8 cellular contexts compared by ENCODE assay signal in genomic region chr11:1652778-1653540, GRCh38. TPM values are rescaled to one million over a fixed set of nuclear protein-coding genes. Genes with fewer than 3 reads are reported as not detected.
DNase-seq lines count a peak whose midpoint lies in the region; ATAC-seq and TF ChIP-seq lines count a peak whose summit lies in the region.

No MANE protein-coding gene starts in this region.

- WGBS in suprapubic skin = 9% methylated on average over 19 of the region's 34 CpGs

- BruUV-seq in Panc1 (replicated peaks; lab: Mats Ljungman, UMichigan) = no TSS peak

- H3K27ac ChIP-seq in Panc1 (ENCODE audit: low read length) (no peak overlapping the region), neutrophil (no peak overlapping the region), suprapubic skin (no peak overlapping the region)

- H3K27me3 ChIP-seq in Panc1 (ENCODE audit: control insufficient read depth, insufficient read depth, low read length) (no peaks in the 10 kb centered on the region), neutrophil (peaks cover 51% of the 10 kb centered on the region), suprapubic skin (peaks cover 30% of the 10 kb centered on the region)

- CTCF ChIA-PET in Panc1 (lab: Charles Lee) = interaction anchor here (0.6 to 2.5 kb wide), 37 partner anchors 12 to 503 kb away, joined by 3 to 79 read pairs (median 4); partner anchors contain the start of genes MRPL23 and SYT8

- intact Hi-C loops in Panc1 (cut with micrococcal nuclease; ENCODE audit: unreplicated experiment) = loop anchor here (5.0 kb wide), 3 partner anchors 39 to 499 kb away; no protein-coding TSS in a partner anchor

- POLR2A ChIA-PET in Panc1 (lab: Charles Lee) = interaction anchor here (0.7 kb wide), 1 partner anchor 1516 kb away, joined by 5 read pairs; no protein-coding TSS in a partner anchor

- DNase-seq in AG20443 (ENCODE audit: low spot score) (peak; percentile 96), Panc1 (ENCODE audit: low read depth, low spot score) (no peak), fibroblast of villous mesenchyme (ENCODE audit: low read depth) (peak; percentile 51), suprapubic skin (ENCODE audit: low spot score in 2 of 2) (peak; percentile 78 to 87), SHP77 (lab: John Stamatoyannopoulos, UW) (no peak)
- DNase-seq in activated T-helper 1 cell treated with anti-CD3 and anti-CD28 coated beads, Interleukin-2, amount 50 U/mL, for 16 hours (ENCODE audit: low read depth in 1 of 2, low spot score in 1 of 2) = peak; percentile 70 to 74

- no peak overlapping the region for H3K4me3 ChIP-seq in Panc1 (ENCODE audit: low read depth in 2 of 2, low read length in 2 of 2)
- no peak overlapping the region for H3K4me3 ChIP-seq in fibroblast of villous mesenchyme (ENCODE audit: low read depth, low read length)
- no peak overlapping the region for H3K4me3 ChIP-seq in neutrophil (ENCODE audit: low read depth in 1 of 2, low read length in 1 of 2)
- H3K4me3 ChIP-seq in suprapubic skin = no peak overlapping the region

- TF ChIP-seq POLR2A in suprapubic skin (IDR thresholded peaks at IDR 0.05) = no peak

- TF ChIP-seq CTCF in Panc1 (IDR thresholded peaks at IDR 0.05) = peak; percentile 99
- peak; percentile 91 for TF ChIP-seq CTCF in fibroblast of villous mesenchyme (IDR thresholded peaks at IDR 0.05; ENCODE audit: insufficient read depth, low read depth, low read length)
- TF ChIP-seq CTCF in neutrophil (IDR thresholded peaks at IDR 0.05) = peak; percentile 96
- peak; percentile 96 to 97 for TF ChIP-seq CTCF in suprapubic skin (IDR thresholded peaks at IDR 0.05)

- TF ChIP-seq EP300 in suprapubic skin (IDR thresholded peaks at IDR 0.05) = no peak

- no peaks in the 10 kb centered on the region for H3K9me3 ChIP-seq in Panc1 (ENCODE audit: control insufficient read depth, insufficient read depth, low read depth, low read length)
- no peaks in the 10 kb centered on the region for H3K9me3 ChIP-seq in neutrophil
- H3K9me3 ChIP-seq in suprapubic skin = no peaks in the 10 kb centered on the region

- in situ Hi-C loops in Panc1 (cut with HindIII; ENCODE audit: low pct_unique_long_range_greater_than_20kb, low sequenced_read_pairs) = no loop called here

- H3K4me1 ChIP-seq in Panc1 (ENCODE audit: control insufficient read depth, insufficient read depth, low read length) (0 out of 2 replicates have a peak, but pooled peaks cover 2% of the 10 kb centered on the region), neutrophil (ENCODE audit: control insufficient read depth in 1 of 2, insufficient read depth in 1 of 2, low read depth in 1 of 2, low read length in 1 of 2) (no peaks in the 10 kb centered on the region), suprapubic skin (peaks cover 12% of the 10 kb centered on the region)

- no peaks in the 10 kb centered on the region for H3K36me3 ChIP-seq in Panc1 (ENCODE audit: control insufficient read depth, insufficient read depth, low read length)
- no peaks in the 10 kb centered on the region for H3K36me3 ChIP-seq in neutrophil
- no peaks in the 10 kb centered on the region for H3K36me3 ChIP-seq in suprapubic skin

- ATAC-seq in GM21825 (IDR thresholded peaks at IDR 0.05; ENCODE audit: unreplicated experiment) = peak; percentile 57
- peak; percentile 88 for ATAC-seq in Panc1

RNA-seq across cellular contexts. Expression of gene KRTAP5-5, which starts 23.4 kb away (rescaled TPM):
- not detected for total RNA-seq in Panc1 (2021; ENCODE audit: unreplicated experiment)
- polyA plus RNA-seq in Panc1 (2012; ENCODE audit: insufficient read length) = not detected
- total RNA-seq in fibroblast of villous mesenchyme = not detected in 2 replicates
- total RNA-seq in suprapubic skin = 1 to 10 TPM in 2 of 4 donors, under 1 TPM in 1, not detected in 1; 0.79 to 2.7 (median 1.2) TPM

RNA-seq across cellular contexts. Expression of gene KRTAP5-4, which starts 31.0 kb away (rescaled TPM):
- total RNA-seq in Panc1 (2021; ENCODE audit: unreplicated experiment) (not detected), fibroblast of villous mesenchyme (not detected in 2 replicates), suprapubic skin (1 to 10 TPM in 2 of 4 donors, under 1 TPM in 1, not detected in 1; 0.55 to 3.6 (median 3.5) TPM)
- not detected for polyA plus RNA-seq in Panc1 (2012; ENCODE audit: insufficient read length)

RNA-seq across cellular contexts. Expression of gene KRTAP5-6, which starts 44.0 kb away (rescaled TPM):
- not detected for total RNA-seq in Panc1 (2021; ENCODE audit: unreplicated experiment)
- not detected for polyA plus RNA-seq in Panc1 (2012; ENCODE audit: insufficient read length)
- total RNA-seq in fibroblast of villous mesenchyme = not detected in 2 replicates
- total RNA-seq in suprapubic skin = 10 to 100 TPM in 1 of 4 donors, 1 to 10 TPM in 1, not detected in 2; 2.3 to 24.1 TPM

RNA-seq across cellular contexts. Expression of gene KRTAP5-3, which starts 44.7 kb away (rescaled TPM):
- total RNA-seq in Panc1 (2021; ENCODE audit: unreplicated experiment) (not detected), fibroblast of villous mesenchyme (not detected in 2 replicates), suprapubic skin (10 to 100 TPM in 1 of 4 donors, 1 to 10 TPM in 2, not detected in 1; 3.7 to 14.9 (median 4.4) TPM)
- polyA plus RNA-seq in Panc1 (2012; ENCODE audit: insufficient read length) = not detected

RNA-seq across cellular contexts. Expression of gene KRTAP5-2, which starts 54.9 kb away (rescaled TPM):
- total RNA-seq in Panc1 (2021; ENCODE audit: unreplicated experiment) = not detected
- polyA plus RNA-seq in Panc1 (2012; ENCODE audit: insufficient read length) = not detected
- total RNA-seq in fibroblast of villous mesenchyme = not detected in 2 replicates
- total RNA-seq in suprapubic skin = 10 to 100 TPM in 1 of 4 donors, 1 to 10 TPM in 2, not detected in 1; 1.7 to 12.0 (median 4.6) TPM

Comparison
In these comparisons a context has a peak if more than half of its experiments do, and no peak if none do; other contexts are left out.
1. DNase-seq: peak in AG20443 (single experiment), activated T-helper 1 cell treated with anti-CD3 and anti-CD28 coated beads, Interleukin-2, amount 50 U/mL, for 16 hours (2 of 2), fibroblast of villous mesenchyme (single experiment) and suprapubic skin (2 of 2); none in Panc1 (single experiment) and SHP77 (0 of 2).
2. Peak in every context shown above with its lines, with median percentiles within 50 percentile points of each other: CTCF ChIP-seq.